In the genomic region with DNA sequence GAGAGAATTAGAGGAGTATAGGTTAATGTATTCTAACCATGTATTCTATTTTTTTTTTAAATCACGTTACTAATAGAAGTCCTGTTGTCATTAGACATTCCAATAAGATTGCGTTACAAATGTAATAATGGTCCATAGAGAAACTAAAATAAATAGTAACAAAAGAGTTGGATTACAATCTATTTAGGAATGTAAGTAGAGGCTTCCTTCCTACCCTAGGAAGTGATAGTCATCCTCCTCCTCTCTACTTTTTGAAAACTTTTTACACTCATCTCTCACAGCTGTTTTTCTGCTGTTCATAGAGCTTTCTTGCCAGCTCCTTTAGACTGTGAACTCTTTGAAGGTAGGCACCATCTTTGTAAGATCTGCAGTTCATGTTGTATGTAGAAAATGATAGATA, we compare ENCODE assay signal across 2 cellular contexts.
TF ChIP-seq lines count a peak whose summit lies in the region.

No MANE protein-coding gene starts in this region.

TF ChIP-seq in A549, 52 proteins besides CTCF, POLR2A, EP300 and RAD21:
- no peak for TF ChIP-seq ZFP36 (IDR thresholded peaks at IDR 0.05; ENCODE audit: borderline replicate concordance, partially characterized antibody)
- no peak for TF ChIP-seq FOSB (CRISPR knock-in tag; IDR thresholded peaks at IDR 0.05)
- no peak for TF ChIP-seq MAFK (IDR thresholded peaks at IDR 0.05; ENCODE audit: partially characterized antibody)
- no peak for TF ChIP-seq KDM5A (IDR thresholded peaks at IDR 0.05)
- TF ChIP-seq, protein P1, sequence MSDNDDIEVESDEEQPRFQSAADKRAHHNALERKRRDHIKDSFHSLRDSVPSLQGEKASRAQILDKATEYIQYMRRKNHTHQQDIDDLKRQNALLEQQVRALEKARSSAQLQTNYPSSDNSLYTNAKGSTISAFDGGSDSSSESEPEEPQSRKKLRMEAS (IDR thresholded peaks at IDR 0.05) = no peak
- TF ChIP-seq NR3C1 (IDR thresholded peaks at IDR 0.05) = no peak
- no peak for TF ChIP-seq CBX2 (IDR thresholded peaks at IDR 0.05; ENCODE audit: borderline replicate concordance, low read depth)
- no peak for TF ChIP-seq BHLHE40 (IDR thresholded peaks at IDR 0.05; ENCODE audit: low read depth, low read length)
- TF ChIP-seq JUN (IDR thresholded peaks at IDR 0.05) = no peak
- no peak for TF ChIP-seq PHF8 (IDR thresholded peaks at IDR 0.05; ENCODE audit: borderline replicate concordance, low read depth)
- TF ChIP-seq HOXB13 (CRISPR knock-in tag; IDR thresholded peaks at IDR 0.05; ENCODE audit: low read depth) = no peak
- TF ChIP-seq, protein P2, sequence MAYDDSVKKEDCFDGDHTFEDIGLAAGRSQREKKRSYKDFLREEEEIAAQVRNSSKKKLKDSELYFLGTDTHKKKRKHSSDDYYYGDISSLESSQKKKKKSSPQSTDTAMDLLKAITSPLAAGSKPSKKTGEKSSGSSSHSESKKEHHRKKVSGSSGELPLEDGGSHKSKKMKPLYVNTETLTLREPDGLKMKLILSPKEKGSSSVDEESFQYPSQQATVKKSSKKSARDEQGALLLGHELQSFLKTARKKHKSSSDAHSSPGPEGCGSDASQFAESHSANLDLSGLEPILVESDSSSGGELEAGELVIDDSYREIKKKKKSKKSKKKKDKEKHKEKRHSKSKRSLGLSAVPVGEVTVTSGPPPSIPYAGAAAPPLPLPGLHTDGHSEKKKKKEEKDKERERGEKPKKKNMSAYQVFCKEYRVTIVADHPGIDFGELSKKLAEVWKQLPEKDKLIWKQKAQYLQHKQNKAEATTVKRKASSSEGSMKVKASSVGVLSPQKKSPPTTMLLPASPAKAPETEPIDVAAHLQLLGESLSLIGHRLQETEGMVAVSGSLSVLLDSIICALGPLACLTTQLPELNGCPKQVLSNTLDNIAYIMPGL (CRISPR knock-in tag; IDR thresholded peaks at IDR 0.05; ENCODE audit: borderline replicate concordance) = no peak
- TF ChIP-seq, protein P3, sequence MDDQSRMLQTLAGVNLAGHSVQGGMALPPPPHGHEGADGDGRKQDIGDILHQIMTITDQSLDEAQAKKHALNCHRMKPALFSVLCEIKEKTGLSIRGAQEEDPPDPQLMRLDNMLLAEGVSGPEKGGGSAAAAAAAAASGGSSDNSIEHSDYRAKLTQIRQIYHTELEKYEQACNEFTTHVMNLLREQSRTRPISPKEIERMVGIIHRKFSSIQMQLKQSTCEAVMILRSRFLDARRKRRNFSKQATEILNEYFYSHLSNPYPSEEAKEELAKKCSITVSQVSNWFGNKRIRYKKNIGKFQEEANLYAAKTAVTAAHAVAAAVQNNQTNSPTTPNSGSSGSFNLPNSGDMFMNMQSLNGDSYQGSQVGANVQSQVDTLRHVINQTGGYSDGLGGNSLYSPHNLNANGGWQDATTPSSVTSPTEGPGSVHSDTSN (IDR thresholded peaks at IDR 0.05) = no peak
- TF ChIP-seq, protein P4, sequence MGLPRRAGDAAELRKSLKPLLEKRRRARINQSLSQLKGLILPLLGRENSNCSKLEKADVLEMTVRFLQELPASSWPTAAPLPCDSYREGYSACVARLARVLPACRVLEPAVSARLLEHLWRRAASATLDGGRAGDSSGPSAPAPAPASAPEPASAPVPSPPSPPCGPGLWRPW (IDR thresholded peaks at IDR 0.05) = no peak
TF ChIP-seq in A549: peak in this region for 0.

TF ChIP-seq in HCT116, 20 proteins besides CTCF, POLR2A, EP300 and RAD21:
- no peak for TF ChIP-seq SRF (IDR thresholded peaks at IDR 0.05; ENCODE audit: low read depth)
- TF ChIP-seq ZFX (IDR thresholded peaks at IDR 0.05) = no peak
- TF ChIP-seq, protein P5, sequence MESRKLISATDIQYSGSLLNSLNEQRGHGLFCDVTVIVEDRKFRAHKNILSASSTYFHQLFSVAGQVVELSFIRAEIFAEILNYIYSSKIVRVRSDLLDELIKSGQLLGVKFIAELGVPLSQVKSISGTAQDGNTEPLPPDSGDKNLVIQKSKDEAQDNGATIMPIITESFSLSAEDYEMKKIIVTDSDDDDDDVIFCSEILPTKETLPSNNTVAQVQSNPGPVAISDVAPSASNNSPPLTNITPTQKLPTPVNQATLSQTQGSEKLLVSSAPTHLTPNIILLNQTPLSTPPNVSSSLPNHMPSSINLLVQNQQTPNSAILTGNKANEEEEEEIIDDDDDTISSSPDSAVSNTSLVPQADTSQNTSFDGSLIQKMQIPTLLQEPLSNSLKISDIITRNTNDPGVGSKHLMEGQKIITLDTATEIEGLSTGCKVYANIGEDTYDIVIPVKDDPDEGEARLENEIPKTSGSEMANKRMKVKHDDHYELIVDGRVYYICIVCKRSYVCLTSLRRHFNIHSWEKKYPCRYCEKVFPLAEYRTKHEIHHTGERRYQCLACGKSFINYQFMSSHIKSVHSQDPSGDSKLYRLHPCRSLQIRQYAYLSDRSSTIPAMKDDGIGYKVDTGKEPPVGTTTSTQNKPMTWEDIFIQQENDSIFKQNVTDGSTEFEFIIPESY (IDR thresholded peaks at IDR 0.05; ENCODE audit: extremely low read depth, insufficient replicate concordance, low read length) = no peak
- no peak for TF ChIP-seq POLR2AphosphoS5 (IDR thresholded peaks at IDR 0.05; ENCODE audit: low read depth, low read length)
- no peak for TF ChIP-seq SP1 (IDR thresholded peaks at IDR 0.05; ENCODE audit: low read depth)
- no peak for TF ChIP-seq EZH2 (IDR thresholded peaks at IDR 0.05)
